Comparison of ENCODE assay signal across 8 cellular contexts in genomic region chr1:101820080-101820479, GRCh38.
DNase-seq lines count a peak whose midpoint lies in the region; ATAC-seq and TF ChIP-seq lines count a peak whose summit lies in the region.

No MANE protein-coding gene starts in this region.

- H3K27me3 Mint-ChIP-seq in T-helper 2 cell treated with Interferon-gamma antibody and Interleukin-4, amounts not matched to agents 5 μg/mL and 100 μg/mL, for 36 hours (ENCODE audit: low read depth) = no peaks in the 10 kb centered on the region

- no peak overlapping the region for H3K27ac Mint-ChIP-seq in T-helper 2 cell treated with Interferon-gamma antibody and Interleukin-4, amounts not matched to agents 5 μg/mL and 100 μg/mL, for 36 hours

- H3K4me1 Mint-ChIP-seq in T-helper 2 cell treated with Interferon-gamma antibody and Interleukin-4, amounts not matched to agents 5 μg/mL and 100 μg/mL, for 36 hours (ENCODE audit: low read depth) = no peaks in the 10 kb centered on the region

- H3K27ac ChIP-seq in right atrium auricular region = no peak overlapping the region
- H3K27ac ChIP-seq in neural cell (ENCODE audit: low read length) = no peak overlapping the region

- H3K36me3 Mint-ChIP-seq in T-helper 2 cell treated with Interferon-gamma antibody and Interleukin-4, amounts not matched to agents 5 μg/mL and 100 μg/mL, for 36 hours (ENCODE audit: low read depth) = no peaks in the 10 kb centered on the region

- TF ChIP-seq CTCF in right atrium auricular region (IDR thresholded peaks at IDR 0.05) (peak in 1 of 2 donors; percentile 57), neural cell (IDR thresholded peaks at IDR 0.05; ENCODE audit: poor library complexity, severe bottlenecking) (peak; percentile 69)

- no peaks in the 10 kb centered on the region for H3K9me2 ChIP-seq in neural cell (ENCODE audit: insufficient read depth, low read length)

- ATAC-seq in Right ventricle myocardium inferior (peak; percentile 54), HG03571 (IDR thresholded peaks at IDR 0.05; ENCODE audit: unreplicated experiment) (no peak)

- H3K4me3 Mint-ChIP-seq in T-helper 2 cell treated with Interferon-gamma antibody and Interleukin-4, amounts not matched to agents 5 μg/mL and 100 μg/mL, for 36 hours = no peak overlapping the region

- no peaks in the 10 kb centered on the region for H3K27me3 ChIP-seq in right atrium auricular region
- no peaks in the 10 kb centered on the region for H3K27me3 ChIP-seq in neural cell (ENCODE audit: insufficient read depth, low read depth, low read length)

- DNase-seq in Right ventricle myocardium inferior (ENCODE audit: missing footprints) (no peak), right atrium auricular region (ENCODE audit: low spot score) (no peak), NCI-H524 (lab: John Stamatoyannopoulos, UW) (peak; percentile 22 to 68), cerebellum (ENCODE audit: low spot score) (peak; percentile 48), cortex of kidney (lab: John Stamatoyannopoulos, UW) (no peak)
- no peak for DNase-seq in T-helper 2 cell treated with Interferon-gamma antibody and Interleukin-4, amounts not matched to agents 5 μg/mL and 100 μg/mL, for 36 hours (ENCODE audit: low spot score)

- H3K9me3 ChIP-seq in right atrium auricular region (no peaks in the 10 kb centered on the region), neural cell (ENCODE audit: low read length) (no peaks in the 10 kb centered on the region)

- no peak overlapping the region for H3K4me2 ChIP-seq in neural cell (ENCODE audit: low read length)

- no peaks in the 10 kb centered on the region for H3K36me3 ChIP-seq in right atrium auricular region
- no peaks in the 10 kb centered on the region for H3K36me3 ChIP-seq in neural cell (ENCODE audit: insufficient read depth, low read length)

- H3K4me1 ChIP-seq in right atrium auricular region = no peaks in the 10 kb centered on the region

- H3K9ac ChIP-seq in neural cell (ENCODE audit: low read length) = no peak overlapping the region

- no peak for TF ChIP-seq EP300 in neural cell (conservative IDR thresholded peaks at IDR 0.05; ENCODE audit: poor library complexity, severe bottlenecking)

- H3K4me3 ChIP-seq in right atrium auricular region = no peak overlapping the region
- no peak overlapping the region for H3K4me3 ChIP-seq in neural cell (ENCODE audit: low read length)

- H3K79me2 ChIP-seq in neural cell (replicated peaks; ENCODE audit: insufficient read depth, low read length) = no peaks in the 10 kb centered on the region

- H3K9me3 Mint-ChIP-seq in T-helper 2 cell treated with Interferon-gamma antibody and Interleukin-4, amounts not matched to agents 5 μg/mL and 100 μg/mL, for 36 hours = no peaks in the 10 kb centered on the region

- intact Hi-C loops in Right ventricle myocardium inferior (cut with DNase I) = loop anchor here (1.0 kb wide), 1 partner anchor 371 kb away; no protein-coding TSS in a partner anchor

- TF ChIP-seq RAD21 in neural cell (conservative IDR thresholded peaks at IDR 0.05) = peak; percentile 79

- H4K20me1 ChIP-seq in neural cell (ENCODE audit: insufficient read depth) = no peaks in the 10 kb centered on the region

- no peak overlapping the region for H2AFZ ChIP-seq in neural cell (ENCODE audit: low read depth, low read length)

- no peaks in the 10 kb centered on the region for H3F3A ChIP-seq in neural cell (ENCODE audit: insufficient read depth, low read length, poor library complexity, severe bottlenecking)

TF ChIP-seq in neural cell, 6 proteins besides CTCF, POLR2A, EP300 and RAD21:
- TF ChIP-seq TAF1 (IDR thresholded peaks at IDR 0.05; ENCODE audit: low read depth) (no peak), POLR2AphosphoS5 (IDR thresholded peaks at IDR 0.05) (no peak), SMC3 (conservative IDR thresholded peaks at IDR 0.05; ENCODE audit: poor library complexity) (peak; percentile 81)

Comparison
In these comparisons a context has a peak if more than half of its experiments do, and no peak if none do; other contexts are left out.
1. DNase-seq: peak in NCI-H524 (2 of 2) and cerebellum (single experiment); none in Right ventricle myocardium inferior (single experiment), right atrium auricular region (single experiment), cortex of kidney (single experiment) and T-helper 2 cell treated with Interferon-gamma antibody and Interleukin-4, amounts not matched to agents 5 μg/mL and 100 μg/mL, for 36 hours (single experiment).